8 cellular contexts compared by ENCODE assay signal in genomic region chr1:3668585-3669300, GRCh38. TPM values are rescaled to one million over a fixed set of nuclear protein-coding genes. Genes with fewer than 3 reads are reported as not detected.
DNase-seq lines count a peak whose midpoint lies in the region; ATAC-seq and TF ChIP-seq lines count a peak whose summit lies in the region.

No MANE protein-coding gene starts in this region.

- no peak for TF ChIP-seq CTCF in GM23338 (conservative IDR thresholded peaks at IDR 0.05; ENCODE audit: low read depth in 2 of 2)
- TF ChIP-seq CTCF in foreskin keratinocyte (conservative IDR thresholded peaks at IDR 0.05) = no peak

- H3K36me3 ChIP-seq in GM23338 (ENCODE audit: insufficient read depth) = no peaks in the 10 kb centered on the region

- H3K9me3 Mint-ChIP-seq in GM23338 = no peaks in the 10 kb centered on the region
- no peaks in the 10 kb centered on the region for H3K9me3 Mint-ChIP-seq in activated T-helper 17 cell treated with anti-CD3 and anti-CD28 coated beads, Interleukin-2, amount 50 U/mL, for 72 hours

- no peaks in the 10 kb centered on the region for H3K9me2 ChIP-seq in GM23338 (ENCODE audit: insufficient read depth)

- H3K27ac ChIP-seq in GM23338 (ENCODE audit: low read depth) (no peak overlapping the region), foreskin keratinocyte (no peak overlapping the region)

- H3K4me3 ChIP-seq in GM23338 = no peak overlapping the region

- no peaks in the 10 kb centered on the region for H4K20me1 ChIP-seq in GM23338 (replicated peaks; ENCODE audit: insufficient read depth)

- H3K27ac Mint-ChIP-seq in GM23338 = no peak overlapping the region
- H3K27ac Mint-ChIP-seq in activated T-helper 17 cell treated with anti-CD3 and anti-CD28 coated beads, Interleukin-2, amount 50 U/mL, for 72 hours = no peak overlapping the region

- ATAC-seq in GM23338 (peak; percentile 77), foreskin keratinocyte (peak; percentile 44), sciatic nerve (peak; percentile 57), GM21723 (IDR thresholded peaks at IDR 0.05; ENCODE audit: unreplicated experiment) (no peak), GM18519 (IDR thresholded peaks at IDR 0.05; ENCODE audit: low FRiP score, unreplicated experiment) (no peak), GM18861 (IDR thresholded peaks at IDR 0.05; ENCODE audit: unreplicated experiment) (no peak)
- no peak for ATAC-seq in activated T-helper 17 cell treated with anti-CD3 and anti-CD28 coated beads, Interleukin-2, amount 50 U/mL, for 72 hours (replicated peaks)

- H3K4me1 Mint-ChIP-seq in GM23338 = peaks cover 28% of the 10 kb centered on the region
- H3K4me1 Mint-ChIP-seq in activated T-helper 17 cell treated with anti-CD3 and anti-CD28 coated beads, Interleukin-2, amount 50 U/mL, for 72 hours = peaks cover 6% of the 10 kb centered on the region

- no peak overlapping the region for H2AFZ ChIP-seq in GM23338

- H3K4me1 ChIP-seq in GM23338 (ENCODE audit: insufficient read depth) = no peaks in the 10 kb centered on the region; the same call in 1 of the 2 replicates
- peaks cover 6% of the 10 kb centered on the region for H3K4me1 ChIP-seq in foreskin keratinocyte

- no peaks in the 10 kb centered on the region for H3K79me2 ChIP-seq in GM23338 (replicated peaks; ENCODE audit: insufficient read depth)

- no peaks in the 10 kb centered on the region for H3F3A ChIP-seq in GM23338 (replicated peaks; ENCODE audit: low read depth)

- H3K27me3 ChIP-seq in GM23338 (ENCODE audit: insufficient read depth) = no peaks in the 10 kb centered on the region
- H3K27me3 ChIP-seq in foreskin keratinocyte = peaks cover 13% of the 10 kb centered on the region

- no peaks in the 10 kb centered on the region for H3K36me3 Mint-ChIP-seq in GM23338 (ENCODE audit: low read depth)
- no peaks in the 10 kb centered on the region for H3K36me3 Mint-ChIP-seq in activated T-helper 17 cell treated with anti-CD3 and anti-CD28 coated beads, Interleukin-2, amount 50 U/mL, for 72 hours (ENCODE audit: low read depth)

- H3K27me3 Mint-ChIP-seq in GM23338 (ENCODE audit: insufficient read depth, low read depth, poor library complexity) = peaks cover 23% of the 10 kb centered on the region
- H3K27me3 Mint-ChIP-seq in activated T-helper 17 cell treated with anti-CD3 and anti-CD28 coated beads, Interleukin-2, amount 50 U/mL, for 72 hours = peaks cover 14% of the 10 kb centered on the region

- intact Hi-C loops in sciatic nerve (cut with DNase I) = no loop called here

- no peak overlapping the region for H3K4me2 ChIP-seq in GM23338

- no peak overlapping the region for H3K4me3 Mint-ChIP-seq in GM23338
- H3K4me3 Mint-ChIP-seq in activated T-helper 17 cell treated with anti-CD3 and anti-CD28 coated beads, Interleukin-2, amount 50 U/mL, for 72 hours = no peak overlapping the region

- DNase-seq in GM23338 (ENCODE audit: low spot score) = peak; percentile 71
- DNase-seq in NCI-H774 (lab: John Stamatoyannopoulos, UW) = peak; percentile 71
- DNase-seq in foreskin keratinocyte = no peak
- DNase-seq in sciatic nerve (ENCODE audit: low spot score) = no peak

TF ChIP-seq in GM23338, 12 proteins besides CTCF, POLR2A, EP300 and RAD21 (continues in another document):
- no peak for TF ChIP-seq NANOG (IDR thresholded peaks at IDR 0.05; ENCODE audit: borderline replicate concordance)
- TF ChIP-seq, protein P1, sequence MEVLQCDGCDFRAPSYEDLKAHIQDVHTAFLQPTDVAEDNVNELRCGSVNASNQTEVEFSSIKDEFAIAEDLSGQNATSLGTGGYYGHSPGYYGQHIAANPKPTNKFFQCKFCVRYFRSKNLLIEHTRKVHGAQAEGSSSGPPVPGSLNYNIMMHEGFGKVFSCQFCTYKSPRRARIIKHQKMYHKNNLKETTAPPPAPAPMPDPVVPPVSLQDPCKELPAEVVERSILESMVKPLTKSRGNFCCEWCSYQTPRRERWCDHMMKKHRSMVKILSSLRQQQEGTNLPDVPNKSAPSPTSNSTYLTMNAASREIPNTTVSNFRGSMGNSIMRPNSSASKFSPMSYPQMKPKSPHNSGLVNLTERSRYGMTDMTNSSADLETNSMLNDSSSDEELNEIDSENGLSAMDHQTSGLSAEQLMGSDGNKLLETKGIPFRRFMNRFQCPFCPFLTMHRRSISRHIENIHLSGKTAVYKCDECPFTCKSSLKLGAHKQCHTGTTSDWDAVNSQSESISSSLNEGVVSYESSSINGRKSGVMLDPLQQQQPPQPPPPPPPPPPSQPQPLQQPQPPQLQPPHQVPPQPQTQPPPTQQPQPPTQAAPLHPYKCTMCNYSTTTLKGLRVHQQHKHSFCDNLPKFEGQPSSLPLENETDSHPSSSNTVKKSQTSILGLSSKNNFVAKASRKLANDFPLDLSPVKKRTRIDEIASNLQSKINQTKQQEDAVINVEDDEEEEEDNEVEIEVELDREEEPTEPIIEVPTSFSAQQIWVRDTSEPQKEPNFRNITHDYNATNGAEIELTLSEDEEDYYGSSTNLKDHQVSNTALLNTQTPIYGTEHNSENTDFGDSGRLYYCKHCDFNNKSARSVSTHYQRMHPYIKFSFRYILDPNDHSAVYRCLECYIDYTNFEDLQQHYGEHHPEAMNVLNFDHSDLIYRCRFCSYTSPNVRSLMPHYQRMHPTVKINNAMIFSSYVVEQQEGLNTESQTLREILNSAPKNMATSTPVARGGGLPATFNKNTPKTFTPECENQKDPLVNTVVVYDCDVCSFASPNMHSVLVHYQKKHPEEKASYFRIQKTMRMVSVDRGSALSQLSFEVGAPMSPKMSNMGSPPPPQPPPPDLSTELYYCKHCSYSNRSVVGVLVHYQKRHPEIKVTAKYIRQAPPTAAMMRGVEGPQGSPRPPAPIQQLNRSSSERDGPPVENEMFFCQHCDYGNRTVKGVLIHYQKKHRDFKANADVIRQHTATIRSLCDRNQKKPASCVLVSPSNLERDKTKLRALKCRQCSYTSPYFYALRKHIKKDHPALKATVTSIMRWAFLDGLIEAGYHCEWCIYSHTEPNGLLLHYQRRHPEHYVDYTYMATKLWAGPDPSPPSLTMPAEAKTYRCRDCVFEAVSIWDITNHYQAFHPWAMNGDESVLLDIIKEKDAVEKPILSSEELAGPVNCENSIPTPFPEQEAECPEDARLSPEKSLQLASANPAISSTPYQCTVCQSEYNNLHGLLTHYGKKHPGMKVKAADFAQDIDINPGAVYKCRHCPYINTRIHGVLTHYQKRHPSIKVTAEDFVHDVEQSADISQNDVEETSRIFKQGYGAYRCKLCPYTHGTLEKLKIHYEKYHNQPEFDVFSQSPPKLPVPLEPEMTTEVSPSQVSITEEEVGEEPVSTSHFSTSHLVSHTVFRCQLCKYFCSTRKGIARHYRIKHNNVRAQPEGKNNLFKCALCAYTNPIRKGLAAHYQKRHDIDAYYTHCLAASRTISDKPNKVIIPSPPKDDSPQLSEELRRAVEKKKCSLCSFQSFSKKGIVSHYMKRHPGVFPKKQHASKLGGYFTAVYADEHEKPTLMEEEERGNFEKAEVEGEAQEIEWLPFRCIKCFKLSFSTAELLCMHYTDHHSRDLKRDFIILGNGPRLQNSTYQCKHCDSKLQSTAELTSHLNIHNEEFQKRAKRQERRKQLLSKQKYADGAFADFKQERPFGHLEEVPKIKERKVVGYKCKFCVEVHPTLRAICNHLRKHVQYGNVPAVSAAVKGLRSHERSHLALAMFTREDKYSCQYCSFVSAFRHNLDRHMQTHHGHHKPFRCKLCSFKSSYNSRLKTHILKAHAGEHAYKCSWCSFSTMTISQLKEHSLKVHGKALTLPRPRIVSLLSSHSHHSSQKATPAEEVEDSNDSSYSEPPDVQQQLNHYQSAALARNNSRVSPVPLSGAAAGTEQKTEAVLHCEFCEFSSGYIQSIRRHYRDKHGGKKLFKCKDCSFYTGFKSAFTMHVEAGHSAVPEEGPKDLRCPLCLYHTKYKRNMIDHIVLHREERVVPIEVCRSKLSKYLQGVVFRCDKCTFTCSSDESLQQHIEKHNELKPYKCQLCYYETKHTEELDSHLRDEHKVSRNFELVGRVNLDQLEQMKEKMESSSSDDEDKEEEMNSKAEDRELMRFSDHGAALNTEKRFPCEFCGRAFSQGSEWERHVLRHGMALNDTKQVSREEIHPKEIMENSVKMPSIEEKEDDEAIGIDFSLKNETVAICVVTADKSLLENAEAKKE (CRISPR knock-in tag; IDR thresholded peaks at IDR 0.05) = no peak
- no peak for TF ChIP-seq JUNB (IDR thresholded peaks at IDR 0.05; ENCODE audit: unreplicated experiment)
- no peak for TF ChIP-seq STAT1 (IDR thresholded peaks at IDR 0.05; ENCODE audit: unreplicated experiment)
- no peak for TF ChIP-seq ZNF331 (CRISPR knock-in tag; IDR thresholded peaks at IDR 0.05; ENCODE audit: low read depth)
- no peak for TF ChIP-seq EZH2 (IDR thresholded peaks at IDR 0.05; ENCODE audit: low read depth, unreplicated experiment)

RNA-seq across cellular contexts. Expression of gene TP73, which starts 16.4 kb away (rescaled TPM):
- total RNA-seq in GM23338 (2014; rRNA removed; shearing (Covaris generic)) = 1.8 and 3.4 TPM in 2 replicates
- polyA plus RNA-seq in GM23338 (2016; fragmentation: Nextera tagmentation; extraction: Ambion mirVana) = 1.4 and 1.8 TPM in 2 replicates
- 0.58 and 0.78 TPM in 2 replicates for total RNA-seq in foreskin keratinocyte
- 0.44 and 0.59 TPM in 2 replicates for polyA plus RNA-seq in foreskin keratinocyte
- not detected for total RNA-seq in sciatic nerve
- total RNA-seq in activated T-helper 17 cell treated with anti-CD3 and anti-CD28 coated beads, Interleukin-2, amount 50 U/mL, for 72 hours = 1 to 10 TPM in 1 of 2 donors, under 1 TPM in 1; 0.95 to 1.1 TPM

RNA-seq across cellular contexts. Expression of gene WRAP73, which starts 18.8 kb away (rescaled TPM):
- total RNA-seq in GM23338 (2014; rRNA removed; shearing (Covaris generic)) = 40.8 and 43.3 TPM in 2 replicates
- 22.6 and 24.4 TPM in 2 replicates for polyA plus RNA-seq in GM23338 (2016; fragmentation: Nextera tagmentation; extraction: Ambion mirVana)
- 17.2 and 18.1 TPM in 2 replicates for total RNA-seq in foreskin keratinocyte
- polyA plus RNA-seq in foreskin keratinocyte = 21.8 and 26.0 TPM in 2 replicates
- total RNA-seq in sciatic nerve = 18.9 TPM
- 10 to 100 TPM; 14.4 to 27.7 TPM for total RNA-seq in activated T-helper 17 cell treated with anti-CD3 and anti-CD28 coated beads, Interleukin-2, amount 50 U/mL, for 72 hours

RNA-seq across cellular contexts. Expression of gene TPRG1L, which starts 43.9 kb away (rescaled TPM):
- total RNA-seq in GM23338 (2014; rRNA removed; shearing (Covaris generic)) = 20.3 and 24.4 TPM in 2 replicates
- polyA plus RNA-seq in GM23338 (2016; fragmentation: Nextera tagmentation; extraction: Ambion mirVana) = 6.2 and 6.6 TPM in 2 replicates
- 20.8 and 21.5 TPM in 2 replicates for total RNA-seq in foreskin keratinocyte
- polyA plus RNA-seq in foreskin keratinocyte = 23.1 and 25.0 TPM in 2 replicates
- 35.4 TPM for total RNA-seq in sciatic nerve
- 10 to 100 TPM in 1 of 2 donors, 1 to 10 TPM in 1; 8.9 to 10.4 TPM for total RNA-seq in activated T-helper 17 cell treated with anti-CD3 and anti-CD28 coated beads, Interleukin-2, amount 50 U/mL, for 72 hours

RNA-seq across cellular contexts. Expression of gene MEGF6, which starts 57.4 kb away (rescaled TPM):
- 15.4 and 21.4 TPM in 2 replicates for total RNA-seq in GM23338 (2014; rRNA removed; shearing (Covaris generic))
- polyA plus RNA-seq in GM23338 (2016; fragmentation: Nextera tagmentation; extraction: Ambion mirVana) (4.0 and 4.7 TPM in 2 replicates), foreskin keratinocyte (0.45 and 0.78 TPM in 2 replicates)
- total RNA-seq in foreskin keratinocyte (0.63 and 0.92 TPM in 2 replicates), sciatic nerve (35.4 TPM)
- 1 to 10 TPM; 5.0 to 9.7 TPM for total RNA-seq in activated T-helper 17 cell treated with anti-CD3 and anti-CD28 coated beads, Interleukin-2, amount 50 U/mL, for 72 hours

Comparison
In these comparisons a context has a peak if more than half of its experiments do, and no peak if none do; other contexts are left out.
1. ATAC-seq: peak in GM23338 (single experiment), foreskin keratinocyte (single experiment) and sciatic nerve (single experiment); none in GM21723 (single experiment), activated T-helper 17 cell treated with anti-CD3 and anti-CD28 coated beads, Interleukin-2, amount 50 U/mL, for 72 hours (single experiment), GM18519 (single experiment) and GM18861 (single experiment).
2. DNase-seq: peak in GM23338 (single experiment) and NCI-H774 (single experiment); none in foreskin keratinocyte (0 of 2) and sciatic nerve (single experiment).